ENCODE assay signal across 8 cellular contexts in the genomic region with DNA sequence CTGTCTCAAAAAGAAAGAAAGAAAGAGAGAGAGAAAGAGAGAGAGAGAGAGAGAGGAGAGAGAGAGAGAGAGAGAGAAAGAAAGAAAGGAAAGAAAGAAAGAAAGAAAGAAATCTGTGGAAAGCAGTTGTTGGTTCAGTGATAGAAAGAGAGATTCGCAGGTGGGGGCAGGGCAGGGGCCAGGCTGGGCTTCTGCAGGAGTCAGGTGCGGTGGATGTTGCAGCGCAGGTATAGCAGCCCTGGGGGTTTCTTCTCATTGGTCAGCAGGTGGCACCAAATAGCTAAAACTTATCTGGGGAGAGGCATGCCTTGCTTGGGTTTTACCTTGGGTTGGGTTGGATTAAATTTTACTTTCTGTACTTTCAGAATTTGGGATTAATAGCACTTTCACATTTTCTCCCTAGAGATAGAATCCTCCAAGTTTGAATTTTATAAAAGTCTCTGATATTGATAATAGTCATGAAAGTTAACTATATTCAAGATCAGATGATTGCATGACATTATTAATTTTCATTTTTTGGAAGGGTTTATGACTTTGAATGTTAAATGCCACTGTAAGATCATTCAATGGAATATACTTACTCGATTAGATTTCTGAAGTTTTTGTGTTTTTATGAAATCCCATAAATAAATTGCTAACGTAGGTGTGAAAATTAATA.
DNase-seq lines count a peak whose midpoint lies in the region; ATAC-seq and TF ChIP-seq lines count a peak whose summit lies in the region.

No MANE protein-coding gene starts in this region.

- H4K20me1 ChIP-seq in GM23338 (replicated peaks; ENCODE audit: insufficient read depth) = no peaks in the 10 kb centered on the region; the same call in 1 of the 2 replicates

- no peaks in the 10 kb centered on the region for H3F3A ChIP-seq in GM23338 (replicated peaks; ENCODE audit: low read depth)

- CTCF ChIA-PET in RWPE1 (lab: Yijun Ruan, JAX) = interaction anchor here (0.5 to 3.5 kb wide), 9 partner anchors 9 to 337 kb away, joined by 3 to 21 read pairs (median 3); no protein-coding TSS in a partner anchor

- no peaks in the 10 kb centered on the region for H3K36me3 ChIP-seq in GM23338 (ENCODE audit: insufficient read depth)

- H2AFZ ChIP-seq in GM23338 = no peak overlapping the region

- H3K4me1 ChIP-seq in GM23338 (ENCODE audit: insufficient read depth) = peaks cover 20% of the 10 kb centered on the region

- POLR2A ChIA-PET in RWPE1 (lab: Yijun Ruan, JAX; ENCODE audit: low non-redundant PET) = no interaction called here

- H3K4me3 ChIP-seq in GM23338 = no peak overlapping the region

- intact Hi-C loops in left ventricle myocardium superior (cut with micrococcal nuclease) = loop anchor here (10.0 kb wide), 1 partner anchor 132 kb away; no protein-coding TSS in a partner anchor

- no peaks in the 10 kb centered on the region for H3K9me2 ChIP-seq in GM23338 (ENCODE audit: insufficient read depth)

- peaks cover 10% of the 10 kb centered on the region; the same call in 2 of the 3 replicates for H3K36me3 Mint-ChIP-seq in GM23338 (ENCODE audit: low read depth)

- no peaks in the 10 kb centered on the region for H3K9me3 Mint-ChIP-seq in GM23338

- in situ Hi-C loops in G401 (cut with HindIII; ENCODE audit: low sequenced_read_pairs) = no loop called here

- ATAC-seq in GM23338 = peak; percentile 97
- ATAC-seq in left ventricle myocardium superior = peak; percentile 43

- H3K4me1 Mint-ChIP-seq in GM23338 = peaks cover 32% of the 10 kb centered on the region

- TF ChIP-seq CTCF in GM23338 (conservative IDR thresholded peaks at IDR 0.05; ENCODE audit: low read depth in 2 of 2) (peak; percentile 76 to 81), RWPE1 (conservative IDR thresholded peaks at IDR 0.05; ENCODE audit: low read depth) (peak; percentile 74)

- H3K27me3 ChIP-seq in GM23338 (ENCODE audit: insufficient read depth) = no peaks in the 10 kb centered on the region

- no peak overlapping the region for H3K4me2 ChIP-seq in GM23338

- H3K4me3 Mint-ChIP-seq in GM23338 = no peak overlapping the region

- DNase-seq in G401 (ENCODE audit: low spot score) (peak; percentile 73), GM23338 (ENCODE audit: low spot score) (peak; percentile 94), LoVo (ENCODE audit: low spot score) (peak; percentile 70), RWPE1 (ENCODE audit: low spot score) (peak; percentile 75), left ventricle myocardium superior (peak; percentile 42), AG08395 (ENCODE audit: low spot score) (no peak)
- DNase-seq in activated gamma-delta T cell treated with anti-CD3 and anti-CD28 coated beads, Interleukin-2, amount 50 U/mL, for 16 hours (ENCODE audit: low read depth) = peak; percentile 57
- DNase-seq in stimulated activated CD4-positive, alpha-beta T cell treated with anti-CD3 and anti-CD28 coated beads, Interleukin-12 subunit alpha, Interleukin-12 subunit beta, amount 100 ng/mL, for 48 hours (ENCODE audit: low read depth in 2 of 3, low spot score in 1 of 3) = peak; percentile 16 to 69 (median 27)

- H3K27ac ChIP-seq in GM23338 (ENCODE audit: low read depth) = no peak overlapping the region
- H3K27ac ChIP-seq in RWPE1 = no peak overlapping the region

- H3K79me2 ChIP-seq in GM23338 (replicated peaks; ENCODE audit: insufficient read depth) = peaks cover 20% of the 10 kb centered on the region; the same call in 1 of the 2 replicates

- no peak overlapping the region for H3K27ac Mint-ChIP-seq in GM23338

- no peaks in the 10 kb centered on the region for H3K27me3 Mint-ChIP-seq in GM23338 (ENCODE audit: insufficient read depth, low read depth, poor library complexity)

TF ChIP-seq in GM23338, 12 proteins besides CTCF, POLR2A, EP300 and RAD21 (continues in another document):
- no peak for TF ChIP-seq POLR2AphosphoS5 (IDR thresholded peaks at IDR 0.05; ENCODE audit: low read depth)
- TF ChIP-seq EZH2 (IDR thresholded peaks at IDR 0.05; ENCODE audit: low read depth, unreplicated experiment) = no peak
- no peak for TF ChIP-seq STAT1 (IDR thresholded peaks at IDR 0.05; ENCODE audit: unreplicated experiment)
- TF ChIP-seq, protein P1, sequence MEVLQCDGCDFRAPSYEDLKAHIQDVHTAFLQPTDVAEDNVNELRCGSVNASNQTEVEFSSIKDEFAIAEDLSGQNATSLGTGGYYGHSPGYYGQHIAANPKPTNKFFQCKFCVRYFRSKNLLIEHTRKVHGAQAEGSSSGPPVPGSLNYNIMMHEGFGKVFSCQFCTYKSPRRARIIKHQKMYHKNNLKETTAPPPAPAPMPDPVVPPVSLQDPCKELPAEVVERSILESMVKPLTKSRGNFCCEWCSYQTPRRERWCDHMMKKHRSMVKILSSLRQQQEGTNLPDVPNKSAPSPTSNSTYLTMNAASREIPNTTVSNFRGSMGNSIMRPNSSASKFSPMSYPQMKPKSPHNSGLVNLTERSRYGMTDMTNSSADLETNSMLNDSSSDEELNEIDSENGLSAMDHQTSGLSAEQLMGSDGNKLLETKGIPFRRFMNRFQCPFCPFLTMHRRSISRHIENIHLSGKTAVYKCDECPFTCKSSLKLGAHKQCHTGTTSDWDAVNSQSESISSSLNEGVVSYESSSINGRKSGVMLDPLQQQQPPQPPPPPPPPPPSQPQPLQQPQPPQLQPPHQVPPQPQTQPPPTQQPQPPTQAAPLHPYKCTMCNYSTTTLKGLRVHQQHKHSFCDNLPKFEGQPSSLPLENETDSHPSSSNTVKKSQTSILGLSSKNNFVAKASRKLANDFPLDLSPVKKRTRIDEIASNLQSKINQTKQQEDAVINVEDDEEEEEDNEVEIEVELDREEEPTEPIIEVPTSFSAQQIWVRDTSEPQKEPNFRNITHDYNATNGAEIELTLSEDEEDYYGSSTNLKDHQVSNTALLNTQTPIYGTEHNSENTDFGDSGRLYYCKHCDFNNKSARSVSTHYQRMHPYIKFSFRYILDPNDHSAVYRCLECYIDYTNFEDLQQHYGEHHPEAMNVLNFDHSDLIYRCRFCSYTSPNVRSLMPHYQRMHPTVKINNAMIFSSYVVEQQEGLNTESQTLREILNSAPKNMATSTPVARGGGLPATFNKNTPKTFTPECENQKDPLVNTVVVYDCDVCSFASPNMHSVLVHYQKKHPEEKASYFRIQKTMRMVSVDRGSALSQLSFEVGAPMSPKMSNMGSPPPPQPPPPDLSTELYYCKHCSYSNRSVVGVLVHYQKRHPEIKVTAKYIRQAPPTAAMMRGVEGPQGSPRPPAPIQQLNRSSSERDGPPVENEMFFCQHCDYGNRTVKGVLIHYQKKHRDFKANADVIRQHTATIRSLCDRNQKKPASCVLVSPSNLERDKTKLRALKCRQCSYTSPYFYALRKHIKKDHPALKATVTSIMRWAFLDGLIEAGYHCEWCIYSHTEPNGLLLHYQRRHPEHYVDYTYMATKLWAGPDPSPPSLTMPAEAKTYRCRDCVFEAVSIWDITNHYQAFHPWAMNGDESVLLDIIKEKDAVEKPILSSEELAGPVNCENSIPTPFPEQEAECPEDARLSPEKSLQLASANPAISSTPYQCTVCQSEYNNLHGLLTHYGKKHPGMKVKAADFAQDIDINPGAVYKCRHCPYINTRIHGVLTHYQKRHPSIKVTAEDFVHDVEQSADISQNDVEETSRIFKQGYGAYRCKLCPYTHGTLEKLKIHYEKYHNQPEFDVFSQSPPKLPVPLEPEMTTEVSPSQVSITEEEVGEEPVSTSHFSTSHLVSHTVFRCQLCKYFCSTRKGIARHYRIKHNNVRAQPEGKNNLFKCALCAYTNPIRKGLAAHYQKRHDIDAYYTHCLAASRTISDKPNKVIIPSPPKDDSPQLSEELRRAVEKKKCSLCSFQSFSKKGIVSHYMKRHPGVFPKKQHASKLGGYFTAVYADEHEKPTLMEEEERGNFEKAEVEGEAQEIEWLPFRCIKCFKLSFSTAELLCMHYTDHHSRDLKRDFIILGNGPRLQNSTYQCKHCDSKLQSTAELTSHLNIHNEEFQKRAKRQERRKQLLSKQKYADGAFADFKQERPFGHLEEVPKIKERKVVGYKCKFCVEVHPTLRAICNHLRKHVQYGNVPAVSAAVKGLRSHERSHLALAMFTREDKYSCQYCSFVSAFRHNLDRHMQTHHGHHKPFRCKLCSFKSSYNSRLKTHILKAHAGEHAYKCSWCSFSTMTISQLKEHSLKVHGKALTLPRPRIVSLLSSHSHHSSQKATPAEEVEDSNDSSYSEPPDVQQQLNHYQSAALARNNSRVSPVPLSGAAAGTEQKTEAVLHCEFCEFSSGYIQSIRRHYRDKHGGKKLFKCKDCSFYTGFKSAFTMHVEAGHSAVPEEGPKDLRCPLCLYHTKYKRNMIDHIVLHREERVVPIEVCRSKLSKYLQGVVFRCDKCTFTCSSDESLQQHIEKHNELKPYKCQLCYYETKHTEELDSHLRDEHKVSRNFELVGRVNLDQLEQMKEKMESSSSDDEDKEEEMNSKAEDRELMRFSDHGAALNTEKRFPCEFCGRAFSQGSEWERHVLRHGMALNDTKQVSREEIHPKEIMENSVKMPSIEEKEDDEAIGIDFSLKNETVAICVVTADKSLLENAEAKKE (CRISPR knock-in tag; IDR thresholded peaks at IDR 0.05) = no peak
- TF ChIP-seq, protein P2, sequence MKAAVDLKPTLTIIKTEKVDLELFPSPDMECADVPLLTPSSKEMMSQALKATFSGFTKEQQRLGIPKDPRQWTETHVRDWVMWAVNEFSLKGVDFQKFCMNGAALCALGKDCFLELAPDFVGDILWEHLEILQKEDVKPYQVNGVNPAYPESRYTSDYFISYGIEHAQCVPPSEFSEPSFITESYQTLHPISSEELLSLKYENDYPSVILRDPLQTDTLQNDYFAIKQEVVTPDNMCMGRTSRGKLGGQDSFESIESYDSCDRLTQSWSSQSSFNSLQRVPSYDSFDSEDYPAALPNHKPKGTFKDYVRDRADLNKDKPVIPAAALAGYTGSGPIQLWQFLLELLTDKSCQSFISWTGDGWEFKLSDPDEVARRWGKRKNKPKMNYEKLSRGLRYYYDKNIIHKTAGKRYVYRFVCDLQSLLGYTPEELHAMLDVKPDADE (IDR thresholded peaks at IDR 0.05) = no peak
- no peak for TF ChIP-seq CREB1 (CRISPR knock-in tag; IDR thresholded peaks at IDR 0.05; ENCODE audit: low read depth)
- TF ChIP-seq ZNF331 (CRISPR knock-in tag; IDR thresholded peaks at IDR 0.05; ENCODE audit: low read depth) = no peak
- TF ChIP-seq EZH2phosphoT487 (IDR thresholded peaks at IDR 0.05; ENCODE audit: unreplicated experiment) = no peak
- TF ChIP-seq NANOG (IDR thresholded peaks at IDR 0.05; ENCODE audit: borderline replicate concordance) = no peak
- TF ChIP-seq JUNB (IDR thresholded peaks at IDR 0.05; ENCODE audit: unreplicated experiment) = no peak
- TF ChIP-seq ZNF114 (CRISPR knock-in tag; IDR thresholded peaks at IDR 0.05) = no peak
